Comparison of ENCODE assay signal across 11 cellular contexts in genomic region chr15:58484794-58485600, GRCh38. TPM values are rescaled to one million over a fixed set of nuclear protein-coding genes. Genes with fewer than 3 reads are reported as not detected.
DNase-seq lines count a peak whose midpoint lies in the region; TF ChIP-seq lines count a peak whose summit lies in the region.
"Had no signal": no experiment of that assay in that cellular context is flagged by ENCODE, and none has a peak within 500 bp of the region (broad histone marks: within the 10 kb centered on the region; RNA-seq: fewer than 3 reads in every experiment).

No MANE protein-coding gene starts in this region.

- POLR2A ChIA-PET in activated CD4-positive, alpha-beta T cell treated with anti-CD3 and anti-CD28 coated beads, Interleukin-2, amount 10 ng/mL, durations not matched to agents 7 days and 5 days (lab: Charles Lee), result no interaction called here

- H3K4me3 ChIP-seq in foreskin fibroblast (ENCODE audit: low read depth in 1 of 2, low read length in 2 of 2), result no peak overlapping the region
- H3K4me3 ChIP-seq: GM23248, skin epidermis had no signal

- DNase-seq in activated CD4-positive, alpha-beta T cell treated with anti-CD3 and anti-CD28 coated beads, Interleukin-2, amount 10 ng/mL, durations not matched to agents 7 days and 5 days, result peak; percentile 75
- DNase-seq in activated CD4-positive, alpha-beta T cell treated with anti-CD3 and anti-CD28 coated beads, Interleukin-2, amount 50 U/mL, for 1 hour, result no peak
- DNase-seq in MV-4-11 (lab: John Stamatoyannopoulos, UW), result peak; percentile 97
- DNase-seq in activated T-helper 2 cell treated with anti-CD3 and anti-CD28 coated beads, Interferon-gamma antibody, Interleukin-2, Interleukin-4, amounts not matched to agents 10 μg/mL and 5 μg/mL and 100 μg/mL, durations not matched to agents 14 hours and 24 hours and 36 hours (ENCODE audit: low spot score), result peak; percentile 46
- peak; percentile 46 for DNase-seq in pons (ENCODE audit: low spot score)
- no peak for DNase-seq in AG20443 (ENCODE audit: low spot score)
- DNase-seq in foreskin fibroblast, result no peak
- DNase-seq in GM10266 (ENCODE audit: extremely low spot score), result no peak
- DNase-seq: GM23248 had no signal

- H3K27ac Mint-ChIP-seq in activated CD4-positive, alpha-beta T cell treated with anti-CD3 and anti-CD28 coated beads, Interleukin-2, amount 10 ng/mL, durations not matched to agents 7 days and 5 days, result peak overlapping the region; percentile 95
- H3K27ac Mint-ChIP-seq in activated T-helper 2 cell treated with anti-CD3 and anti-CD28 coated beads, Interferon-gamma antibody, Interleukin-2, Interleukin-4, amounts not matched to agents 10 μg/mL and 5 μg/mL and 100 μg/mL, durations not matched to agents 14 hours and 24 hours and 36 hours, result peak overlapping the region; percentile 96
- H3K27ac Mint-ChIP-seq: brain had no signal

- H3K27me3 Mint-ChIP-seq in activated CD4-positive, alpha-beta T cell treated with anti-CD3 and anti-CD28 coated beads, Interleukin-2, amount 10 ng/mL, durations not matched to agents 7 days and 5 days, result no peaks in the 10 kb centered on the region
- H3K27me3 Mint-ChIP-seq in activated T-helper 2 cell treated with anti-CD3 and anti-CD28 coated beads, Interferon-gamma antibody, Interleukin-2, Interleukin-4, amounts not matched to agents 10 μg/mL and 5 μg/mL and 100 μg/mL, durations not matched to agents 14 hours and 24 hours and 36 hours (ENCODE audit: low read depth), result no peaks in the 10 kb centered on the region
- H3K27me3 Mint-ChIP-seq: brain had no signal

- no peak for TF ChIP-seq CTCF in foreskin fibroblast (IDR thresholded peaks at IDR 0.05; ENCODE audit: low read depth, low read length)
- TF ChIP-seq CTCF in GM10266 (IDR thresholded peaks at IDR 0.05; ENCODE audit: control insufficient read depth, insufficient read depth, low read depth, missing control alignments), result no peak

- H3K9me3 Mint-ChIP-seq in activated CD4-positive, alpha-beta T cell treated with anti-CD3 and anti-CD28 coated beads, Interleukin-2, amount 10 ng/mL, durations not matched to agents 7 days and 5 days, result peaks cover 20% of the 10 kb centered on the region
- H3K9me3 Mint-ChIP-seq in activated T-helper 2 cell treated with anti-CD3 and anti-CD28 coated beads, Interferon-gamma antibody, Interleukin-2, Interleukin-4, amounts not matched to agents 10 μg/mL and 5 μg/mL and 100 μg/mL, durations not matched to agents 14 hours and 24 hours and 36 hours, result peaks cover 4% of the 10 kb centered on the region

- peak overlapping the region; percentile 39 for H3K4me3 Mint-ChIP-seq in activated CD4-positive, alpha-beta T cell treated with anti-CD3 and anti-CD28 coated beads, Interleukin-2, amount 10 ng/mL, durations not matched to agents 7 days and 5 days
- peak overlapping the region; percentile 43 for H3K4me3 Mint-ChIP-seq in activated T-helper 2 cell treated with anti-CD3 and anti-CD28 coated beads, Interferon-gamma antibody, Interleukin-2, Interleukin-4, amounts not matched to agents 10 μg/mL and 5 μg/mL and 100 μg/mL, durations not matched to agents 14 hours and 24 hours and 36 hours (ENCODE audit: low read depth)
- H3K4me3 Mint-ChIP-seq: brain had no signal

- intact Hi-C loops in activated T-helper 2 cell treated with anti-CD3 and anti-CD28 coated beads, Interferon-gamma antibody, Interleukin-2, Interleukin-4, amounts not matched to agents 10 μg/mL and 5 μg/mL and 100 μg/mL, durations not matched to agents 14 hours and 24 hours and 36 hours (cut with micrococcal nuclease), result loop anchor here (1.0 kb wide), 1 partner anchor 12 kb away; no protein-coding TSS in a partner anchor

- CTCF ChIA-PET in activated CD4-positive, alpha-beta T cell treated with anti-CD3 and anti-CD28 coated beads, Interleukin-2, amount 10 ng/mL, durations not matched to agents 7 days and 5 days (lab: Charles Lee), result interaction anchor here (1.2 kb wide), 1 partner anchor 10 kb away, joined by 3 read pairs; no protein-coding TSS in a partner anchor

- peaks cover 50% of the 10 kb centered on the region for H3K4me1 Mint-ChIP-seq in activated CD4-positive, alpha-beta T cell treated with anti-CD3 and anti-CD28 coated beads, Interleukin-2, amount 10 ng/mL, durations not matched to agents 7 days and 5 days
- peaks cover 40% of the 10 kb centered on the region for H3K4me1 Mint-ChIP-seq in activated T-helper 2 cell treated with anti-CD3 and anti-CD28 coated beads, Interferon-gamma antibody, Interleukin-2, Interleukin-4, amounts not matched to agents 10 μg/mL and 5 μg/mL and 100 μg/mL, durations not matched to agents 14 hours and 24 hours and 36 hours (ENCODE audit: low read depth)
- H3K4me1 Mint-ChIP-seq: brain had no signal

- peaks cover 35% of the 10 kb centered on the region for H3K36me3 Mint-ChIP-seq in activated CD4-positive, alpha-beta T cell treated with anti-CD3 and anti-CD28 coated beads, Interleukin-2, amount 10 ng/mL, durations not matched to agents 7 days and 5 days (ENCODE audit: low read depth)
- peaks cover 10% of the 10 kb centered on the region for H3K36me3 Mint-ChIP-seq in activated T-helper 2 cell treated with anti-CD3 and anti-CD28 coated beads, Interferon-gamma antibody, Interleukin-2, Interleukin-4, amounts not matched to agents 10 μg/mL and 5 μg/mL and 100 μg/mL, durations not matched to agents 14 hours and 24 hours and 36 hours (ENCODE audit: low read depth)
- H3K36me3 Mint-ChIP-seq: brain had no signal

RNA-seq across cellular contexts. Expression of gene LIPC, which starts 53.2 kb away (rescaled TPM):
- total RNA-seq in activated CD4-positive, alpha-beta T cell treated with anti-CD3 and anti-CD28 coated beads, Interleukin-2, amount 10 ng/mL, durations not matched to agents 7 days and 5 days, result 1 to 10 TPM; 1.5 to 3.9 TPM
- 1.1 and 1.7 TPM in 2 replicates for total RNA-seq in activated T-helper 2 cell treated with anti-CD3 and anti-CD28 coated beads, Interferon-gamma antibody, Interleukin-2, Interleukin-4, amounts not matched to agents 10 μg/mL and 5 μg/mL and 100 μg/mL, durations not matched to agents 14 hours and 24 hours and 36 hours

Comparison
In these comparisons a context has a peak if more than half of its experiments do, and no peak if none do; other contexts are left out.
1. DNase-seq: peak in activated CD4-positive, alpha-beta T cell treated with anti-CD3 and anti-CD28 coated beads, Interleukin-2, amount 10 ng/mL, durations not matched to agents 7 days and 5 days (single experiment), MV-4-11 (single experiment), activated T-helper 2 cell treated with anti-CD3 and anti-CD28 coated beads, Interferon-gamma antibody, Interleukin-2, Interleukin-4, amounts not matched to agents 10 μg/mL and 5 μg/mL and 100 μg/mL, durations not matched to agents 14 hours and 24 hours and 36 hours (single experiment) and pons (single experiment); none in activated CD4-positive, alpha-beta T cell treated with anti-CD3 and anti-CD28 coated beads, Interleukin-2, amount 50 U/mL, for 1 hour (single experiment), AG20443 (single experiment), foreskin fibroblast (0 of 2) and GM10266 (single experiment).